In the genomic region with DNA sequence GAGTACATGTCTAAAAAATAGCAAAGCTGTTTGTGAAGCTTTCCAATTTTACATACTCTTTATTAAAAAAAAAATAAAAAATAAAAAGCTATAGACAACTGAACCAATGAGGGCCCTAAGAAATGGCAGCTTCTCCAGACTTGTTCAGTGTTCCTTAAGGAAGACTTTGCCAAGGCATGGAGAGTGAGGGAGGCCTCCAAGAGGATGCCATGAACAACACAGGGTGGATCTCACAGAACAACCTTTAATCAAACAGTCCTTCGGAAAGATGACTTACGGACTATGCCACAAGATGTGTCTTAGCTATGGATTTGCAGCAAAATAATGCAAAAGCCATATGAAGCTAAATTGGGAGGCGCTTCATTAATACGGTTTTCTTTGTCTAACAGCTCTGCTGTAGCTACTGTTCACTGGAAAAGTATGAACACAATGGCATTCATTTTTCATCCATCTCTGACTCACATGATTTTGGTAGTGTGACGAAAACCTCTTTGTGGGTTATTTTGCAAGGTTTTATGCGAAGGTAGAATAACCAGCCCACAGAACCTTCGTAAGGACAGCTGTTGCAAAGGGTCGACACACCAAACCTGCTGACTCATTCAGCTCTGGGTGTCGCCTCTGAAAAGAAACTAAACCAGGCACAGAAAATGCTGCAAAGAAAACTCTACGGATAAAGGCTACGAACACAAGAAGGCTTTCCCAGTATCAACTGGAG, we compare ENCODE assay signal across 8 cellular contexts. TPM values are rescaled to one million over a fixed set of nuclear protein-coding genes. Genes with fewer than 3 reads are reported as not detected.
A peak's percentile ranks its signal among the peaks of the same experiment; 100 is the strongest.
DNase-seq lines count a peak whose midpoint lies in the region; ATAC-seq, FAIRE-seq and TF ChIP-seq lines count a peak whose summit lies in the region.

No MANE protein-coding gene starts in this region.

- H3K36me3 ChIP-seq in pancreas: no peaks in the 10 kb centered on the region

- H3K27me3 Mint-ChIP-seq in glutamatergic neuron (ENCODE audit: unreplicated experiment): no peaks in the 10 kb centered on the region

- 81 to 89% methylated on average over 11 of the region's 11 CpGs for WGBS in pancreas, 2 donors

- H3K36me3 Mint-ChIP-seq in glutamatergic neuron (ENCODE audit: unreplicated experiment): no peaks in the 10 kb centered on the region

- H3K4me1 Mint-ChIP-seq in glutamatergic neuron (ENCODE audit: low read depth, unreplicated experiment): peaks cover 33% of the 10 kb centered on the region

- no peak for ATAC-seq in pancreas

- no peak overlapping the region for H3K27ac ChIP-seq in pancreas

- H3K27ac Mint-ChIP-seq in glutamatergic neuron (ENCODE audit: unreplicated experiment): peak overlapping the region; percentile 91

- TF ChIP-seq CTCF in glutamatergic neuron (IDR thresholded peaks at IDR 0.05; ENCODE audit: partially characterized antibody, unreplicated experiment): no peak
- TF ChIP-seq CTCF in pancreas (IDR thresholded peaks at IDR 0.05): no peak

- H3K9me3 Mint-ChIP-seq in glutamatergic neuron (ENCODE audit: unreplicated experiment): no peaks in the 10 kb centered on the region

- H3K4me3 ChIP-seq in pancreas: no peak overlapping the region

- FAIRE-seq in RCC 7860 (lab: Jason Lieb, UNC) (peak; percentile 76), pancreas (lab: Jason Lieb, UNC) (no peak)

- no peaks in the 10 kb centered on the region for H3K27me3 ChIP-seq in pancreas

- intact Hi-C loops in pancreas (cut with DNase I): no loop called here

- H3K9me3 ChIP-seq in pancreas: no peaks in the 10 kb centered on the region

- no peaks in the 10 kb centered on the region for H3K4me1 ChIP-seq in pancreas

- H3K4me3 Mint-ChIP-seq in glutamatergic neuron (ENCODE audit: unreplicated experiment): peak overlapping the region; percentile 63

- peak; percentile 51 for DNase-seq in COLO829 (ENCODE audit: low spot score)
- DNase-seq in H4 (ENCODE audit: low spot score): peak; percentile 93
- DNase-seq in RCC 7860 (ENCODE audit: low spot score): peak; percentile 66
- DNase-seq in glutamatergic neuron: no peak
- DNase-seq in NCI-H2029 treated with DMSO at 0.1 percent for 48 hours (lab: John Stamatoyannopoulos, UW): no peak
- no peak for DNase-seq in pancreas
- DNase-seq in stimulated activated CD4-positive, alpha-beta T cell treated with anti-CD3 and anti-CD28 coated beads, Interleukin-4, amount 100 ng/mL, for 4 hours: no peak
- DNase-seq in NCI-H1105 treated with DMSO at 0.1 percent for 48 hours (lab: John Stamatoyannopoulos, UW): no peak

RNA-seq across cellular contexts. Expression of a gene that starts 27.7 kb away (rescaled TPM):
- 6.7 and 8.0 TPM in 2 replicates for total RNA-seq in H4 (2014; rRNA removed; shearing (Covaris generic))
- total RNA-seq in glutamatergic neuron (ENCODE audit: unreplicated experiment) (51.1 TPM), pancreas (1 to 10 TPM; 2.4 to 8.0 (median 2.9) TPM)
- 1 to 10 TPM; 3.0 to 4.4 TPM for polyA plus RNA-seq in pancreas

Comparison
In these comparisons a context has a peak if more than half of its experiments do, and no peak if none do; other contexts are left out.
1. DNase-seq: peak in COLO829 (single experiment), H4 (single experiment) and RCC 7860 (single experiment); none in glutamatergic neuron (single experiment), NCI-H2029 treated with DMSO at 0.1 percent for 48 hours (single experiment), pancreas (0 of 6), stimulated activated CD4-positive, alpha-beta T cell treated with anti-CD3 and anti-CD28 coated beads, Interleukin-4, amount 100 ng/mL, for 4 hours (0 of 2) and NCI-H1105 treated with DMSO at 0.1 percent for 48 hours (single experiment).